In the genomic region with DNA sequence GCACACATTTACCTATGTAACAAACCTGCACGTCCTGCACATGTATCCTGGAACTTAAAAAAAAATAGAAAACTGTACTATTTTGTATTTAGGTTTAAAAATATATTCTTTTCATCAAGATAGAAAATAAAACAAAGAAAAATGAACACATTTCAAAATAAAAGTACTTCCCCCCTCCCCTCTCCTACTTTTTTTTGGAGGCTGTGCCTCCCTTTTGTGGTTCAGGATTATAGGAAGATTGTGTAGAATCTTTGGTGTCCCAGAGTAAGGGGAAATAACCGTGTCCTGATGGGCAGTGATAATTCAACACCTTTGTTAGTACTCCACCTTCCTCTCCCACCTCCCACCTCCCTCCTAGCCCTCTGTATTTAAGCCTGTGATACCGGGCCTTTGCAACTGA, we compare ENCODE assay signal across 14 cellular contexts. TPM values are rescaled to one million over a fixed set of nuclear protein-coding genes. Genes with fewer than 3 reads are reported as not detected.
DNase-seq lines count a peak whose midpoint lies in the region; ATAC-seq, FAIRE-seq and TF ChIP-seq lines count a peak whose summit lies in the region.
"Had no signal": no experiment of that assay in that cellular context is flagged by ENCODE, and none has a peak within 500 bp of the region (broad histone marks: within the 10 kb centered on the region; RNA-seq: fewer than 3 reads in every experiment).

No MANE protein-coding gene starts in this region.

- no peak overlapping the region for H2AK9ac ChIP-seq in IMR-90 (replicated peaks; ENCODE audit: low read depth, low read length, poor library complexity)

- in situ Hi-C loops in IMR-90 (cut with MboI; ENCODE audit: low sequenced_read_pairs): no loop called here
- in situ Hi-C loops in K562 (cut with MboI): no loop called here

- H3K18ac ChIP-seq in IMR-90 (ENCODE audit: low read depth, low read length): no peak overlapping the region

- no peak overlapping the region for H3K4me3 ChIP-seq in IMR-90 (ENCODE audit: insufficient read depth, low read depth, low read length)
- no peak overlapping the region for H3K4me3 ChIP-seq in K562
- H3K4me3 ChIP-seq in osteoblast (ENCODE audit: insufficient read depth, low read length): no peak overlapping the region
- H3K4me3 ChIP-seq in tibial artery: no peak overlapping the region
- no peak overlapping the region for H3K4me3 ChIP-seq in Peyer's patch
- no peak overlapping the region for H3K4me3 ChIP-seq in esophagus squamous epithelium
- H3K4me3 ChIP-seq: BLaER1 treated with 17β-estradiol and CSF1 and Interleukin-3, amounts not matched to agents 10 nM and 100 nM; HAP-1 had no signal

- H4K5ac ChIP-seq in IMR-90 (ENCODE audit: low read depth, low read length): no peak overlapping the region

- peak overlapping the region; percentile 93 for H2BK5ac ChIP-seq in IMR-90 (ENCODE audit: low read depth, low read length, poor library complexity, severe bottlenecking)

- no peak for ATAC-seq in IMR-90 (ENCODE audit: low read depth)
- no peak for ATAC-seq in K562
- ATAC-seq: CD8-positive, alpha-beta T cell had no signal

- H3K23ac ChIP-seq in IMR-90 (ENCODE audit: low read depth, low read length): no peak overlapping the region

- peak overlapping the region; percentile 87 for H2AK5ac ChIP-seq in IMR-90 (ENCODE audit: low read depth, low read length)

- intact Hi-C loops in IMR-90 (cut with micrococcal nuclease) (no loop called here), K562 (cut with micrococcal nuclease) (no loop called here), tibial artery (cut with DNase I; ENCODE audit: low total_unique reads) (no loop called here), esophagus squamous epithelium (cut with DNase I) (no loop called here), posterior vena cava (cut with DNase I) (no loop called here)

- peak overlapping the region in 1 of 2 experiments; percentile 79; a peak in 2 of 4 replicates for H4K8ac ChIP-seq in IMR-90 (ENCODE audit: low read depth in 2 of 2, low read length in 2 of 2)

- POLR2A ChIA-PET in IMR-90 (lab: Charles Lee; ENCODE audit: unreplicated experiment): no interaction called here
- POLR2A ChIA-PET in K562 (lab: Yijun Ruan, JAX): no interaction called here

- H3K9me1 ChIP-seq in IMR-90 (ENCODE audit: insufficient read depth, low read length): peaks cover 32% of the 10 kb centered on the region
- H3K9me1 ChIP-seq in K562 (ENCODE audit: control insufficient read depth, insufficient read depth, low read length): no peaks in the 10 kb centered on the region

- dilution Hi-C loops in IMR-90 (cut with HindIII; ENCODE audit: low sequenced_read_pairs, unreplicated experiment): no loop called here

- H3K4ac ChIP-seq in IMR-90 (ENCODE audit: low read depth, low read length): peak overlapping the region; percentile 96

- H3K56ac ChIP-seq in IMR-90 (ENCODE audit: extremely low read depth, insufficient read depth, low read length): no peak overlapping the region

- TF ChIP-seq POLR2A in IMR-90 (IDR thresholded peaks at IDR 0.05; ENCODE audit: low read depth, low read length): no peak
- TF ChIP-seq POLR2A in K562 (conservative IDR thresholded peaks at IDR 0.05): no peak
- no peak for TF ChIP-seq POLR2A in Peyer's patch (IDR thresholded peaks at IDR 0.05)
- TF ChIP-seq POLR2A in esophagus squamous epithelium (IDR thresholded peaks at IDR 0.05): no peak

- H2AFZ ChIP-seq in IMR-90 (replicated peaks; ENCODE audit: low read length, poor library complexity) (no peak overlapping the region), K562 (ENCODE audit: low read depth, low read length) (no peak overlapping the region), osteoblast (ENCODE audit: low read length) (no peak overlapping the region)

- H3K36me3 ChIP-seq in IMR-90 (ENCODE audit: control insufficient read depth, insufficient read depth, low read length) (peaks cover 11% of the 10 kb centered on the region), K562 (ENCODE audit: control insufficient read depth, insufficient read depth, low read length) (no peaks in the 10 kb centered on the region), osteoblast (ENCODE audit: insufficient read depth, low read length) (no peaks in the 10 kb centered on the region), tibial artery (peaks cover 6 to 24% (median 12%) of the 10 kb centered on the region in 3 donors), Peyer's patch (peaks cover 0 to 8% (median 0%) of the 10 kb centered on the region in 3 donors), esophagus squamous epithelium (peaks cover 0 to 24% (median 0%) of the 10 kb centered on the region in 3 donors)
- H3K36me3 ChIP-seq: HAP-1 had no signal

- H2BK20ac ChIP-seq in IMR-90 (ENCODE audit: low read depth, low read length): peak overlapping the region; percentile 93; the same call in 1 of the 2 replicates

- CTCF ChIA-PET in IMR-90 (lab: Yijun Ruan, JAX): no interaction called here
- CTCF ChIA-PET in K562 (lab: Yijun Ruan, JAX; ENCODE audit: low intra/inter-chr PET ratio): no interaction called here

- H3K27me3 ChIP-seq in IMR-90 (ENCODE audit: control insufficient read depth, insufficient read depth, low read length): no peaks in the 10 kb centered on the region
- peaks cover 0 to 7% of the 10 kb centered on the region in 2 experiments; a peak in 2 of 5 replicates for H3K27me3 ChIP-seq in K562 (ENCODE audit: control insufficient read depth in 2 of 2, insufficient read depth in 2 of 2, low read length in 2 of 2)
- H3K27me3 ChIP-seq in osteoblast (ENCODE audit: insufficient read depth, low read length): no peaks in the 10 kb centered on the region
- no peaks in the 10 kb centered on the region for H3K27me3 ChIP-seq in tibial artery
- no peaks in the 10 kb centered on the region for H3K27me3 ChIP-seq in Peyer's patch
- H3K27me3 ChIP-seq in esophagus squamous epithelium: no peaks in the 10 kb centered on the region
- H3K27me3 ChIP-seq: BLaER1 treated with 17β-estradiol and CSF1 and Interleukin-3, amounts not matched to agents 10 nM and 100 nM had no signal

- H3K9me3 ChIP-seq in IMR-90 (ENCODE audit: control insufficient read depth, insufficient read depth, low read length) (no peaks in the 10 kb centered on the region), K562 (replicated peaks; ENCODE audit: control insufficient read depth, insufficient read depth, low read depth, low read length) (no peaks in the 10 kb centered on the region), osteoblast (ENCODE audit: low read depth, low read length) (no peaks in the 10 kb centered on the region), tibial artery (no peaks in the 10 kb centered on the region), Peyer's patch (no peaks in the 10 kb centered on the region), esophagus squamous epithelium (no peaks in the 10 kb centered on the region)
- H3K9me3 ChIP-seq: BLaER1 treated with 17β-estradiol and CSF1 and Interleukin-3, amounts not matched to agents 10 nM and 100 nM; HAP-1 had no signal

- peak overlapping the region; percentile 27 for H3K14ac ChIP-seq in IMR-90 (replicated peaks; ENCODE audit: low read depth, low read length)

- TF ChIP-seq CTCF in IMR-90 (conservative IDR thresholded peaks at IDR 0.05; ENCODE audit: low read depth, low read length) (no peak), K562 (IDR thresholded peaks at IDR 0.05 in 2 of 3, conservative IDR thresholded peaks at IDR 0.05 in 1 of 3; ENCODE audit: insufficient read depth in 2 of 3, low read depth in 1 of 3, low read length in 3 of 3) (no peak), osteoblast (IDR thresholded peaks at IDR 0.05; ENCODE audit: extremely low read depth, low read depth, low read length) (no peak), tibial artery (IDR thresholded peaks at IDR 0.05) (no peak), Peyer's patch (IDR thresholded peaks at IDR 0.05) (no peak), esophagus squamous epithelium (IDR thresholded peaks at IDR 0.05) (no peak)

- peak overlapping the region; percentile 79; the same call in 2 of the 3 replicates for H2BK15ac ChIP-seq in IMR-90 (ENCODE audit: low read depth, low read length)

- no peak overlapping the region for H3K27ac ChIP-seq in IMR-90 (ENCODE audit: insufficient read depth, low read length)
- H3K27ac ChIP-seq in K562 (ENCODE audit: extremely low read depth, low read depth, low read length): no peak overlapping the region
- H3K27ac ChIP-seq in osteoblast (ENCODE audit: low read depth, low read length): no peak overlapping the region
- H3K27ac ChIP-seq in tibial artery: peak overlapping the region; percentile 2 to 20
- H3K27ac ChIP-seq in Peyer's patch: peak overlapping the region in 1 of 4 donors; percentile 14
- H3K27ac ChIP-seq in esophagus squamous epithelium: no peak overlapping the region
- H3K27ac ChIP-seq: BLaER1 treated with 17β-estradiol and CSF1 and Interleukin-3, amounts not matched to agents 10 nM and 100 nM; HL-60 had no signal

- FAIRE-seq in K562 (lab: Jason Lieb, UNC): no peak

- H4K91ac ChIP-seq in IMR-90 (ENCODE audit: insufficient read depth, low read depth, low read length): peak overlapping the region; percentile 95

- no TSS peak for BruUV-seq in IMR-90 (replicated peaks; lab: Mats Ljungman, UMichigan)
- BruUV-seq in K562 (replicated peaks; lab: Mats Ljungman, UMichigan): no TSS peak

- H3K79me1 ChIP-seq in IMR-90 (ENCODE audit: low read depth in 1 of 2, low read length in 2 of 2): peaks cover 3 to 28% of the 10 kb centered on the region in 2 experiments; a peak in 3 of 4 replicates

- TF ChIP-seq RAD21 in IMR-90 (IDR thresholded peaks at IDR 0.05; ENCODE audit: low read length) (no peak), K562 (CRISPR knock-in tag; conservative IDR thresholded peaks at IDR 0.05 in 1 of 2, IDR thresholded peaks at IDR 0.05 in 1 of 2) (no peak)

- H2BK120ac ChIP-seq in IMR-90 (ENCODE audit: low read depth, low read length): peak overlapping the region; percentile 97

- no peaks in the 10 kb centered on the region for H4K20me1 ChIP-seq in IMR-90 (ENCODE audit: insufficient read depth, low read length)
- no peaks in the 10 kb centered on the region; the same call in 1 of the 2 replicates for H4K20me1 ChIP-seq in K562 (replicated peaks; ENCODE audit: control insufficient read depth, insufficient read depth, low read length)
- no peaks in the 10 kb centered on the region for H4K20me1 ChIP-seq in osteoblast (ENCODE audit: insufficient read depth, low read length)

- no peak overlapping the region for H3K4me2 ChIP-seq in IMR-90 (ENCODE audit: low read depth, low read length)
- H3K4me2 ChIP-seq in K562 (ENCODE audit: insufficient read depth, low read length): no peak overlapping the region
- H3K4me2 ChIP-seq in osteoblast (ENCODE audit: insufficient read depth, low read length): no peak overlapping the region
- H3K4me2 ChIP-seq: BLaER1 treated with 17β-estradiol and CSF1 and Interleukin-3, amounts not matched to agents 10 nM and 100 nM had no signal

- WGBS in IMR-90 (ENCODE audit: extremely low coverage in 2 of 2, insufficient read length in 1 of 2), 2 experiments: no CpG with 5 or more reads among the region's 3 CpGs
- WGBS in K562 (ENCODE audit: insufficient coverage, low coverage, missing lambda C conversion rate): 4% methylated on average over 3 of the region's 3 CpGs
- 49 to 68% methylated on average over 3 of the region's 3 CpGs for WGBS in esophagus squamous epithelium, 2 donors

- no peak for TF ChIP-seq EP300 in K562 (IDR thresholded peaks at IDR 0.05; ENCODE audit: low read length)

- DNase-seq in IMR-90 (no peak), K562 (ENCODE audit: extremely low read depth in 1 of 4, low spot score in 3 of 4) (no peak), osteoblast (ENCODE audit: insufficient read length, low spot score, missing footprints) (peak; percentile 38), tibial artery (no peak), Peyer's patch (no peak), esophagus squamous epithelium (lab: John Stamatoyannopoulos, UW) (no peak), posterior vena cava (ENCODE audit: low spot score) (no peak)
- DNase-seq: Calu3; CD8-positive, alpha-beta T cell; DMS79 treated with DMSO at 0.1 percent for 48 hours; GF-D8 had no signal

- H3K4me1 ChIP-seq in IMR-90 (ENCODE audit: control insufficient read depth, insufficient read depth, low read length) (peaks cover 22% of the 10 kb centered on the region), K562 (replicated peaks in 1 of 2; ENCODE audit: control insufficient read depth in 2 of 2, insufficient read depth in 2 of 2, low read length in 2 of 2) (peaks cover 0 to 16% of the 10 kb centered on the region in 2 experiments; a peak in 4 of 5 replicates), osteoblast (ENCODE audit: insufficient read depth, low read length) (peaks cover 17% of the 10 kb centered on the region), tibial artery (peaks cover 0 to 13% (median 8%) of the 10 kb centered on the region in 4 donors), Peyer's patch (peaks cover 0 to 5% (median 0%) of the 10 kb centered on the region in 4 donors), esophagus squamous epithelium (peaks cover 0 to 32% (median 0%) of the 10 kb centered on the region in 3 donors)
- H3K4me1 ChIP-seq: HAP-1 had no signal

- H3K79me2 ChIP-seq in K562 (ENCODE audit: control insufficient read depth, insufficient read depth, low read length) (no peaks in the 10 kb centered on the region), osteoblast (ENCODE audit: insufficient read depth, low read length) (no peaks in the 10 kb centered on the region)

- H3K9ac ChIP-seq in IMR-90 (ENCODE audit: low read depth, low read length) (no peak overlapping the region), K562 (ENCODE audit: insufficient read depth in 1 of 2, low read depth in 2 of 2, low read length in 2 of 2) (no peak overlapping the region)

RNA-seq across cellular contexts. Expression of a gene that starts 40.1 kb away (rescaled TPM):
- total RNA-seq in IMR-90 (2012; rRNA removed) (2.8 and 3.0 TPM in 2 replicates), K562 (2014; rRNA removed) (0.94 and 1.5 TPM in 2 replicates), K562 (2014; rRNA removed; fragmentation: Illumina TruSeq; extraction: Trizol) (0.26 and 0.36 TPM in 2 replicates), K562 (2015; rRNA removed; fragmentation: Illumina TruSeq; extraction: Trizol) (0.22 and 0.60 TPM in 2 replicates), K562 (2021) (2.2 and 2.3 TPM in 2 replicates), osteoblast (9.4 and 12.3 TPM in 2 replicates), Peyer's patch (10 to 100 TPM in 3 of 4 donors, 1 to 10 TPM in 1; 3.5 to 22.8 (median 17.9) TPM), esophagus squamous epithelium (10 to 100 TPM in 1 of 4 donors, 1 to 10 TPM in 3; 5.4 to 17.7 (median 8.0) TPM), posterior vena cava (1 to 10 TPM; 5.0 to 5.2 TPM)
- polyA plus RNA-seq in IMR-90 (2012; rRNA removed) (11.1 and 12.8 TPM in 2 replicates), K562 (2011; rRNA removed) (0.18 and 0.41 TPM in 2 replicates), K562 (2014; fragmentation: Illumina TruSeq; extraction: Trizol) (1.3 and 1.4 TPM in 2 replicates), K562 (2014; fragmentation: Nextera tagmentation; extraction: Ambion mirVana) (under 1 TPM; 0.27 to 0.62 TPM), K562 (2014; rRNA removed) (0.52 and 0.58 TPM in 2 replicates)
- 4.8 and 18.3 TPM in 2 replicates for polyA plus RNA-seq in IMR-90 (2012; cell fraction: cytosol; rRNA removed)
- polyA plus RNA-seq in IMR-90 (2012; cell fraction: nucleus; rRNA removed; ENCODE audit: low replicate concordance): 25.0 and 36.8 TPM in 2 replicates
- 1.6 and 2.5 TPM in 2 replicates for total RNA-seq in K562 (2011; cell fraction: chromatin; rRNA removed; ENCODE audit: low replicate concordance)
- 1.4 and 2.3 TPM in 2 replicates for total RNA-seq in K562 (2011; cell fraction: nucleolus; rRNA removed)
- total RNA-seq in K562 (2011; cell fraction: nucleoplasm; rRNA removed): 1.7 and 2.3 TPM in 2 replicates
- 0.25 and 0.70 TPM in 2 replicates for polyA plus RNA-seq in K562 (2011; cell fraction: cytosol; rRNA removed)
- 0.83 and 2.1 TPM in 2 replicates for polyA plus RNA-seq in K562 (2011; cell fraction: nucleus; rRNA removed)
- polyA plus RNA-seq in K562 (2012): 1.4 and 2.9 TPM in 2 replicates
- 0.11 and 0.15 TPM in 2 replicates for polyA minus RNA-seq in K562 (2011; rRNA and poly(A)+ RNA removed)
- 0.73 and 0.95 TPM in 2 replicates for polyA minus RNA-seq in K562 (2011; cell fraction: cytosol; rRNA and poly(A)+ RNA removed)
- polyA minus RNA-seq in K562 (2011; cell fraction: nucleus; rRNA and poly(A)+ RNA removed): 0.40 and 1.1 TPM in 2 replicates

Comparison
In these comparisons a context has a peak if more than half of its experiments do, and no peak if none do; other contexts are left out.
1. H3K27ac ChIP-seq: peak in tibial artery (2 of 2); none in IMR-90 (single experiment), K562 (single experiment), osteoblast (single experiment) and esophagus squamous epithelium (0 of 4).